Comparison of ENCODE assay signal across 8 cellular contexts in the genomic region with DNA sequence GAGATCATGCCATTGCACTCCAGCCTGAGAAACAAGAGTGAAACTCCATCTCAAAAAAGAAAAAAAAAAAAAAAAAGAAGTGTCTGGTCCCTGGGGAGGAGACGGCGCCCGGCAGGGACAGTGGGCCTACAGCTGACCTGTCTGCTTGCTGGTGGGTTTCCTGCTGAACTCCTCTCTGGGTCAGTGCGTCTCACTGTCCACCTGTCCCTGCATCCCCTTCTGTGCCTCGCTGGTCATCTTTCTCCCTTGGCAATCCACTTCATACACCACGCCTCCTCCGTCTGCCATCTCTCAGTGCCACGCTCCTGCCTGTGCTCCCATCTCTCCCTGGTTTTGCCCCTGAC.
DNase-seq lines count a peak whose midpoint lies in the region; ATAC-seq and TF ChIP-seq lines count a peak whose summit lies in the region.

No MANE protein-coding gene starts in this region.

- H3K27ac Mint-ChIP-seq in activated CD8-positive, alpha-beta T cell treated with anti-CD3 and anti-CD28 coated beads for 36 hours, result peak overlapping the region; percentile 86

- H3K9ac ChIP-seq in BLaER1, result peak overlapping the region; percentile 87

- H3K4me3 Mint-ChIP-seq in activated CD8-positive, alpha-beta T cell treated with anti-CD3 and anti-CD28 coated beads for 36 hours, result peak overlapping the region; percentile 100

- in situ Hi-C loops in HAP-1 (cut with MboI; ENCODE audit: low sequenced_read_pairs), result no loop called here

- H3K9me3 Mint-ChIP-seq in activated CD8-positive, alpha-beta T cell treated with anti-CD3 and anti-CD28 coated beads for 36 hours, result peaks cover 2% of the 10 kb centered on the region

- H3K4me3 ChIP-seq in BLaER1, result peak overlapping the region; percentile 90
- peak overlapping the region; percentile 52 for H3K4me3 ChIP-seq in HAP-1
- peak overlapping the region; percentile 93 for H3K4me3 ChIP-seq in kidney epithelial cell (ENCODE audit: low read depth, low read length)
- peak overlapping the region; percentile 41 to 44 (median 43) for H3K4me3 ChIP-seq in thyroid gland (replicated peaks in 1 of 3)

- peaks cover 46% of the 10 kb centered on the region for H3K4me1 ChIP-seq in BLaER1
- H3K4me1 ChIP-seq in HAP-1, result peaks cover 4% of the 10 kb centered on the region; the same call in 1 of the 2 replicates
- peaks cover 12 to 31% of the 10 kb centered on the region in 2 donors for H3K4me1 ChIP-seq in thyroid gland

- no peaks in the 10 kb centered on the region for H3K27me3 Mint-ChIP-seq in activated CD8-positive, alpha-beta T cell treated with anti-CD3 and anti-CD28 coated beads for 36 hours

- H3K27me3 ChIP-seq in BLaER1 (no peaks in the 10 kb centered on the region), HAP-1 (ENCODE audit: low read depth) (no peaks in the 10 kb centered on the region), kidney epithelial cell (ENCODE audit: control insufficient read depth, insufficient read depth, low read length) (no peaks in the 10 kb centered on the region), thyroid gland (no peaks in the 10 kb centered on the region)

- intact Hi-C loops in activated CD8-positive, alpha-beta T cell treated with anti-CD3 and anti-CD28 coated beads for 36 hours (cut with micrococcal nuclease), result no loop called here
- intact Hi-C loops in thyroid gland (cut with DNase I) (no loop called here), posterior cingulate gyrus (cut with DNase I) (no loop called here)

- H3K4me2 ChIP-seq in BLaER1, result peak overlapping the region; percentile 96

- H3K36me3 ChIP-seq in BLaER1 (peaks cover 22% of the 10 kb centered on the region), HAP-1 (replicated peaks) (no peaks in the 10 kb centered on the region), kidney epithelial cell (ENCODE audit: control insufficient read depth, insufficient read depth, low read length) (no peaks in the 10 kb centered on the region), thyroid gland (no peaks in the 10 kb centered on the region)

- no peaks in the 10 kb centered on the region; the same call in 1 of the 2 replicates for H3K9me3 ChIP-seq in BLaER1
- H3K9me3 ChIP-seq in HAP-1, result no peaks in the 10 kb centered on the region
- no peaks in the 10 kb centered on the region for H3K9me3 ChIP-seq in thyroid gland

- H3K27ac ChIP-seq in BLaER1 (peak overlapping the region; percentile 82), thyroid gland (no peak overlapping the region)

- POLR2A ChIA-PET in activated CD8-positive, alpha-beta T cell treated with anti-CD3 and anti-CD28 coated beads for 36 hours (lab: Charles Lee), result interaction anchor here (1.7 kb wide), 1 partner anchor 161 kb away, joined by 4 read pairs; no protein-coding TSS in a partner anchor

- 17 to 24% methylated on average over 8 of the region's 8 CpGs for WGBS in thyroid gland, 2 donors

- DNase-seq in HAP-1 (ENCODE audit: low spot score in 2 of 2), result no peak
- DNase-seq in activated CD8-positive, alpha-beta T cell treated with anti-CD3 and anti-CD28 coated beads for 36 hours, result no peak
- no peak for DNase-seq in kidney epithelial cell (ENCODE audit: low read depth)
- DNase-seq in thyroid gland, result no peak
- DNase-seq in activated CD4-positive, CD25-positive, alpha-beta regulatory T cell (lab: John Stamatoyannopoulos, UW), result no peak
- no peak for DNase-seq in posterior cingulate gyrus
- no peak for DNase-seq in HT-29 (ENCODE audit: low spot score)

- no peak for TF ChIP-seq CTCF in activated CD8-positive, alpha-beta T cell treated with anti-CD3 and anti-CD28 coated beads for 36 hours (IDR thresholded peaks at IDR 0.05)
- TF ChIP-seq CTCF in kidney epithelial cell (IDR thresholded peaks at IDR 0.05; ENCODE audit: insufficient read depth, low read length, poor library complexity, severe bottlenecking) (no peak), thyroid gland (IDR thresholded peaks at IDR 0.05) (no peak)

- H3K4me1 Mint-ChIP-seq in activated CD8-positive, alpha-beta T cell treated with anti-CD3 and anti-CD28 coated beads for 36 hours (ENCODE audit: low read depth), result peaks cover 13% of the 10 kb centered on the region

- H4K20me1 ChIP-seq in BLaER1, result no peaks in the 10 kb centered on the region

- CTCF ChIA-PET in activated CD8-positive, alpha-beta T cell treated with anti-CD3 and anti-CD28 coated beads for 36 hours (lab: Charles Lee), result interaction anchor here (0.7 to 2.5 kb wide), 4 partner anchors 19 to 319 kb away, joined by 3 to 10 read pairs (median 4); no protein-coding TSS in a partner anchor

- TF ChIP-seq POLR2A in thyroid gland (IDR thresholded peaks at IDR 0.05), result no peak

- peaks cover 19% of the 10 kb centered on the region for H3K36me3 Mint-ChIP-seq in activated CD8-positive, alpha-beta T cell treated with anti-CD3 and anti-CD28 coated beads for 36 hours (ENCODE audit: low read depth)

- ATAC-seq in activated CD8-positive, alpha-beta T cell treated with anti-CD3 and anti-CD28 coated beads for 36 hours, result no peak

Comparison
In these comparisons a context has a peak if more than half of its experiments do, and no peak if none do; other contexts are left out.
1. H3K4me3 ChIP-seq: peak in every context shown above with its lines; median percentile 93 in kidney epithelial cell; 90 in BLaER1; 52 in HAP-1; 43 in thyroid gland.